ENCODE assay signal across 18 cellular contexts in genomic region chr12:66060361-66060907, GRCh38.
A peak's percentile ranks its signal among the peaks of the same experiment; 100 is the strongest.
DNase-seq lines count a peak whose midpoint lies in the region; FAIRE-seq and TF ChIP-seq lines count a peak whose summit lies in the region.
"Had no signal": no experiment of that assay in that cellular context is flagged by ENCODE, and none has a peak within 500 bp of the region (broad histone marks: within the 10 kb centered on the region; RNA-seq: fewer than 3 reads in every experiment).

No MANE protein-coding gene starts in this region.

- no peaks in the 10 kb centered on the region for H4K20me1 ChIP-seq in H1 (replicated peaks in 1 of 2; ENCODE audit: control insufficient read depth in 1 of 2, insufficient read depth in 2 of 2, low read length in 2 of 2)
- H4K20me1 ChIP-seq: BLaER1 had no signal

- H3K9me3 ChIP-seq in H1 (ENCODE audit: insufficient read depth in 2 of 2, low read depth in 1 of 2, low read length in 1 of 2) = no peaks in the 10 kb centered on the region
- H3K9me3 ChIP-seq: BLaER1, SJSA1 had no signal

- no peak for TF ChIP-seq EP300 in H1 (IDR thresholded peaks at IDR 0.05; ENCODE audit: borderline replicate concordance in 1 of 2, low read depth in 2 of 2, low read length in 2 of 2)

- H3K9ac ChIP-seq in H1 (replicated peaks in 1 of 4; ENCODE audit: extremely low read depth in 1 of 4, low read depth in 3 of 4, low read length in 3 of 4) = no peak overlapping the region
- H3K9ac ChIP-seq: BLaER1 had no signal

- H4K8ac ChIP-seq in H1 (ENCODE audit: extremely low read depth, insufficient read depth, low read length) = no peak overlapping the region

- no peaks in the 10 kb centered on the region for H3K36me3 Mint-ChIP-seq in nephron progenitor cell (ENCODE audit: low read depth)
- H3K36me3 Mint-ChIP-seq: CD4-positive, alpha-beta memory T cell had no signal

- DNase-seq in GM12892 (ENCODE audit: insufficient read length) = no peak
- peak; percentile 23 for DNase-seq in NCI-H446 treated with DMSO at 0.1 percent for 48 hours (lab: John Stamatoyannopoulos, UW)
- DNase-seq in H1 (ENCODE audit: low read depth in 1 of 2, low spot score in 2 of 2) = no peak
- DNase-seq in nephron progenitor cell = no peak
- no peak for DNase-seq in occipital lobe (lab: John Stamatoyannopoulos, UW)
- DNase-seq in NCI-H1436 (lab: John Stamatoyannopoulos, UW) = no peak
- no peak for DNase-seq in GM10266 (ENCODE audit: extremely low spot score)
- DNase-seq: Calu3; CD4-positive, alpha-beta memory T cell; DMS53; EL; KG1; NCI-H1417 treated with DMSO at 0.1 percent for 48 hours; NCI-H1930; NCI-H226 had no signal

- no peak overlapping the region for H3K4me2 ChIP-seq in H1 (ENCODE audit: insufficient read depth in 1 of 2, low read depth in 2 of 2, low read length in 2 of 2)
- H3K4me2 ChIP-seq: BLaER1 had no signal

- POLR2A ChIA-PET in H1 (lab: Charles Lee; ENCODE audit: partially characterized antibody) = no interaction called here

- TF ChIP-seq POLR2A in GM12892 (IDR thresholded peaks at IDR 0.05; ENCODE audit: low read depth, low read length) (no peak), H1 (IDR thresholded peaks at IDR 0.05; ENCODE audit: control extremely low read depth in 1 of 2, low read depth in 2 of 2, low read length in 2 of 2) (no peak)

- peak overlapping the region; percentile 50 for H3K56ac ChIP-seq in H1 (replicated peaks; ENCODE audit: insufficient read length, low read depth, low read length)

- no peak overlapping the region for H2AFZ ChIP-seq in H1 (ENCODE audit: low read length)

- H3K79me1 ChIP-seq in H1 (ENCODE audit: low read depth, low read length) = no peaks in the 10 kb centered on the region

- H3K27ac Mint-ChIP-seq in nephron progenitor cell = peak overlapping the region; percentile 13
- H3K27ac Mint-ChIP-seq: CD4-positive, alpha-beta memory T cell had no signal

- H2BK5ac ChIP-seq in H1 (ENCODE audit: low read depth, low read length) = no peak overlapping the region; the same call in 1 of the 2 replicates

- no peaks in the 10 kb centered on the region for H3K9me3 Mint-ChIP-seq in nephron progenitor cell
- H3K9me3 Mint-ChIP-seq: CD4-positive, alpha-beta memory T cell had no signal

- no peak overlapping the region for H2BK15ac ChIP-seq in H1 (ENCODE audit: low read length)

- TF ChIP-seq RAD21 in H1 (IDR thresholded peaks at IDR 0.05 in 1 of 2, conservative IDR thresholded peaks at IDR 0.05 in 1 of 2; ENCODE audit: low read depth in 2 of 2, low read length in 2 of 2) = no peak

- H3K4me1 Mint-ChIP-seq in nephron progenitor cell = peaks cover 67% of the 10 kb centered on the region
- H3K4me1 Mint-ChIP-seq: CD4-positive, alpha-beta memory T cell had no signal

- CTCF ChIA-PET in H1 (lab: Charles Lee; ENCODE audit: partially characterized antibody) = interaction anchor here (1.0 to 2.3 kb wide), 3 partner anchors 15 to 45 kb away, joined by 3 to 7 read pairs (median 3); no protein-coding TSS in a partner anchor

- H3K4ac ChIP-seq in H1 (replicated peaks; ENCODE audit: insufficient read length, low read depth, low read length) = peak overlapping the region; percentile 47

- no peak overlapping the region for H3K27ac ChIP-seq in H1 (ENCODE audit: low read depth, low read length)
- H3K27ac ChIP-seq: BLaER1, SJSA1 had no signal

- peak overlapping the region; percentile 80 for H4K91ac ChIP-seq in H1 (replicated peaks; ENCODE audit: insufficient read length, low read length)

- H2BK12ac ChIP-seq in H1 (ENCODE audit: low read depth, low read length) = no peak overlapping the region

- peak overlapping the region; percentile 68; the same call in 1 of the 2 replicates for H2BK20ac ChIP-seq in H1 (ENCODE audit: low read length)

- no peak overlapping the region for H3K4me3 Mint-ChIP-seq in nephron progenitor cell
- H3K4me3 Mint-ChIP-seq: CD4-positive, alpha-beta memory T cell had no signal

- no peak overlapping the region for H2AK5ac ChIP-seq in H1 (ENCODE audit: low read depth, low read length)

- no peak overlapping the region for H3K4me3 ChIP-seq in H1 (ENCODE audit: extremely low read depth in 1 of 4, insufficient read depth in 2 of 4, low read depth in 3 of 4, low read length in 4 of 4)
- H3K4me3 ChIP-seq: BLaER1, SJSA1 had no signal

- H2BK120ac ChIP-seq in H1 (replicated peaks; ENCODE audit: low read depth, low read length) = peak overlapping the region; percentile 85

- H4K5ac ChIP-seq in H1 (ENCODE audit: insufficient read length, low read depth, low read length) = no peak overlapping the region

- H3K79me2 ChIP-seq in H1 (ENCODE audit: control insufficient read depth in 1 of 2, insufficient read depth in 2 of 2, low read length in 2 of 2) = no peaks in the 10 kb centered on the region

- no peak overlapping the region for H3K23ac ChIP-seq in H1 (ENCODE audit: insufficient read length)

- peaks cover 3% of the 10 kb centered on the region for H3K27me3 Mint-ChIP-seq in nephron progenitor cell (ENCODE audit: low read depth, poor library complexity)

- H3K14ac ChIP-seq in H1 (ENCODE audit: insufficient read length) = no peak overlapping the region

- no peaks in the 10 kb centered on the region for H3K27me3 ChIP-seq in H1 (replicated peaks in 1 of 4; ENCODE audit: control insufficient read depth in 3 of 4, extremely low read depth in 1 of 4, insufficient read depth in 3 of 4, low read length in 3 of 4)
- H3K27me3 ChIP-seq: BLaER1 had no signal

- H3K4me1 ChIP-seq in H1 (replicated peaks in 1 of 4; ENCODE audit: control insufficient read depth in 3 of 4, insufficient read depth in 4 of 4, low read length in 3 of 4) = peaks cover 0 to 10% (median 2%) of the 10 kb centered on the region in 4 experiments; a peak in 2 of 7 replicates
- H3K4me1 ChIP-seq: BLaER1 had no signal

- H3K36me3 ChIP-seq in H1 (ENCODE audit: control insufficient read depth in 2 of 4, insufficient read depth in 4 of 4, low read length in 3 of 4) = no peaks in the 10 kb centered on the region
- H3K36me3 ChIP-seq: BLaER1, SJSA1 had no signal

- no peak overlapping the region; the same call in 1 of the 2 replicates for H3K18ac ChIP-seq in H1 (ENCODE audit: extremely low read depth, low read length)

- WGBS in H1 (ENCODE audit: extremely low coverage in 1 of 2, insufficient coverage in 1 of 2, insufficient read length in 1 of 2, insufficient replicate concordance in 2 of 2, low coverage in 1 of 2, low lambda C conversion rate in 2 of 2, missing lambda C conversion rate in 1 of 2), 2 experiments = 93% methylated on average over 2 of the region's 2 CpGs; no CpG with 5 or more reads in 1 of the 2 experiments

- peak; percentile 44 for FAIRE-seq in GM12892 (lab: Jason Lieb, UNC)
- FAIRE-seq in H1 (lab: Jason Lieb, UNC) = no peak
- FAIRE-seq: A204.1 had no signal

- no peak for TF ChIP-seq CTCF in H1 (IDR thresholded peaks at IDR 0.05; ENCODE audit: control extremely low read depth in 1 of 3, insufficient read depth in 1 of 3, low read depth in 1 of 3, low read length in 3 of 3)
- no peak for TF ChIP-seq CTCF in nephron progenitor cell (IDR thresholded peaks at IDR 0.05)
- no peak for TF ChIP-seq CTCF in GM10266 (IDR thresholded peaks at IDR 0.05; ENCODE audit: control insufficient read depth, insufficient read depth, low read depth, missing control alignments)

- H3K23me2 ChIP-seq in H1 (ENCODE audit: low read depth, low read length) = no peaks in the 10 kb centered on the region

TF ChIP-seq in H1, 55 proteins besides CTCF, POLR2A, EP300 and RAD21:
- TF ChIP-seq SRF (IDR thresholded peaks at IDR 0.05; ENCODE audit: low read depth, low read length) = no peak
- TF ChIP-seq HDAC6 (IDR thresholded peaks at IDR 0.05; ENCODE audit: low read depth, low read length) = no peak
- no peak for TF ChIP-seq BRCA1 (IDR thresholded peaks at IDR 0.05; ENCODE audit: low read depth, low read length)
- TF ChIP-seq GABPA (IDR thresholded peaks at IDR 0.05; ENCODE audit: borderline replicate concordance, insufficient read depth, low read length) = no peak
- no peak for TF ChIP-seq SUZ12 (IDR thresholded peaks at IDR 0.05; ENCODE audit: low read length)
- TF ChIP-seq PHF8 (conservative IDR thresholded peaks at IDR 0.05; ENCODE audit: low read depth, low read length) = no peak
- TF ChIP-seq NRF1 (IDR thresholded peaks at IDR 0.05; ENCODE audit: low read depth, low read length) = no peak
- no peak for TF ChIP-seq CREB1 (IDR thresholded peaks at IDR 0.05)
- TF ChIP-seq RFX5 (IDR thresholded peaks at IDR 0.05; ENCODE audit: borderline replicate concordance, low read depth, low read length) = no peak
- no peak for TF ChIP-seq SAP30 (IDR thresholded peaks at IDR 0.05; ENCODE audit: insufficient read depth, insufficient replicate concordance, low read length)
- TF ChIP-seq CBX5 (IDR thresholded peaks at IDR 0.05; ENCODE audit: low read depth, low read length) = no peak
- TF ChIP-seq HDAC2 (IDR thresholded peaks at IDR 0.05; ENCODE audit: borderline replicate concordance in 1 of 2, low read depth in 2 of 2, low read length in 2 of 2) = no peak
- TF ChIP-seq FOSL1 (IDR thresholded peaks at IDR 0.05; ENCODE audit: insufficient read depth, low read depth, low read length) = no peak
- no peak for TF ChIP-seq RBBP5 (IDR thresholded peaks at IDR 0.05; ENCODE audit: borderline replicate concordance, low read depth, low read length)
- TF ChIP-seq ZNF274 (IDR thresholded peaks at IDR 0.05; ENCODE audit: borderline replicate concordance, extremely low read depth, low read length) = no peak
- no peak for TF ChIP-seq KDM1A (IDR thresholded peaks at IDR 0.05; ENCODE audit: borderline replicate concordance, low read length)
